ENCODE assay signal across 8 cellular contexts in genomic region chr12:26126340-26127284, GRCh38. TPM values are rescaled to one million over a fixed set of nuclear protein-coding genes. Genes with fewer than 3 reads are reported as not detected.
A peak's percentile ranks its signal among the peaks of the same experiment; 100 is the strongest.
DNase-seq lines count a peak whose midpoint lies in the region; ATAC-seq and TF ChIP-seq lines count a peak whose summit lies in the region.

No MANE protein-coding gene starts in this region.

- H3K9me3 Mint-ChIP-seq in activated naive CD4-positive, alpha-beta T cell treated with anti-CD3 and anti-CD28 coated beads, Interleukin-2, amount 50 U/mL, for 72 hours: no peaks in the 10 kb centered on the region
- no peaks in the 10 kb centered on the region for H3K9me3 Mint-ChIP-seq in nephron progenitor cell

- peak overlapping the region; percentile 90 for H3K4me3 Mint-ChIP-seq in nephron progenitor cell

- intact Hi-C loops in aorta (cut with DNase I): loop anchor here in 1 of 2 donors (5.0 to 10.0 kb wide), 2 partner anchors 161 to 298 kb away; no protein-coding TSS in a partner anchor

- peaks cover 0 to 13% of the 10 kb centered on the region in 2 donors for H3K36me3 Mint-ChIP-seq in activated naive CD4-positive, alpha-beta T cell treated with anti-CD3 and anti-CD28 coated beads, Interleukin-2, amount 50 U/mL, for 72 hours
- H3K36me3 Mint-ChIP-seq in nephron progenitor cell (ENCODE audit: low read depth): no peaks in the 10 kb centered on the region

- TF ChIP-seq CTCF in AG09309 (IDR thresholded peaks at IDR 0.05; ENCODE audit: control insufficient read depth, insufficient read depth, low read depth, low read length, missing control alignments) (no peak), nephron progenitor cell (IDR thresholded peaks at IDR 0.05) (no peak)

- H3K36me3 ChIP-seq in aorta (ENCODE audit: control insufficient read depth in 1 of 2, insufficient read depth in 2 of 2, low read length in 1 of 2): no peaks in the 10 kb centered on the region

- H3K4me3 ChIP-seq in AG09309 (ENCODE audit: control insufficient read depth, low read depth, low read length) (peak overlapping the region; percentile 77), aorta (ENCODE audit: low read length in 2 of 2) (peak overlapping the region; percentile 86 to 96)

- no peaks in the 10 kb centered on the region for H3K4me1 ChIP-seq in aorta (ENCODE audit: control insufficient read depth in 1 of 2, insufficient read depth in 2 of 2, low read length in 2 of 2)

- H3K9me3 ChIP-seq in aorta (ENCODE audit: control insufficient read depth, low read length): no peaks in the 10 kb centered on the region

- H3K27ac Mint-ChIP-seq in activated naive CD4-positive, alpha-beta T cell treated with anti-CD3 and anti-CD28 coated beads, Interleukin-2, amount 50 U/mL, for 72 hours: no peak overlapping the region
- H3K27ac Mint-ChIP-seq in nephron progenitor cell: no peak overlapping the region

- H3K27me3 Mint-ChIP-seq in nephron progenitor cell (ENCODE audit: low read depth, poor library complexity): peaks cover 94% of the 10 kb centered on the region

- H3K4me1 Mint-ChIP-seq in nephron progenitor cell: peaks cover 44% of the 10 kb centered on the region

- peak; percentile 48 for ATAC-seq in GM18502 (IDR thresholded peaks at IDR 0.05; ENCODE audit: poor library complexity, unreplicated experiment)
- ATAC-seq in HG03095 (IDR thresholded peaks at IDR 0.05; ENCODE audit: unreplicated experiment): peak; percentile 47
- peak; percentile 28 to 60 for ATAC-seq in activated naive CD4-positive, alpha-beta T cell treated with anti-CD3 and anti-CD28 coated beads, Interleukin-2, amount 50 U/mL, for 72 hours
- ATAC-seq in aorta (ENCODE audit: low FRiP score): peak; percentile 89

- 6 to 7% methylated on average over 53 to 60 of the region's 60 CpGs for WGBS in aorta, 2 donors

- H3K27ac ChIP-seq in aorta (ENCODE audit: low read depth in 1 of 2, low read length in 2 of 2): peak overlapping the region; percentile 91 to 92

- H3K27me3 ChIP-seq in aorta (ENCODE audit: control insufficient read depth in 1 of 2, insufficient read depth in 2 of 2, low read length in 1 of 2): no peaks in the 10 kb centered on the region

- DNase-seq in AG09309 (ENCODE audit: low read depth): no peak
- peak; percentile 68 for DNase-seq in NCI-H69 (lab: John Stamatoyannopoulos, UW)
- DNase-seq in activated naive CD4-positive, alpha-beta T cell treated with anti-CD3 and anti-CD28 coated beads, Interleukin-2, amount 50 U/mL, for 72 hours (ENCODE audit: low spot score in 2 of 2): peak in 1 of 2 donors; percentile 54
- DNase-seq in globus pallidus (ENCODE audit: low spot score): peak; percentile 91
- DNase-seq in nephron progenitor cell: peak; percentile 84
- peak; percentile 94 to 95 for DNase-seq in aorta

RNA-seq across cellular contexts. Expression of gene BHLHE41, which starts 1.8 kb away (rescaled TPM):
- total RNA-seq in activated naive CD4-positive, alpha-beta T cell treated with anti-CD3 and anti-CD28 coated beads, Interleukin-2, amount 50 U/mL, for 72 hours: not detected
- total RNA-seq in aorta: 10 to 100 TPM; 12.0 to 49.9 TPM
- 1 to 10 TPM; 4.3 to 6.3 TPM for polyA plus RNA-seq in aorta

Comparison
In these comparisons a context has a peak if more than half of its experiments do, and no peak if none do; other contexts are left out.
1. RNA of gene BHLHE41, which starts 1.8 kb away (total RNA-seq): 12.0 to 49.9 TPM in aorta; not detected in activated naive CD4-positive, alpha-beta T cell treated with anti-CD3 and anti-CD28 coated beads, Interleukin-2, amount 50 U/mL, for 72 hours; every median in the first group is over 10 times any median in the second.
2. Peak in every context shown above with its lines, with median percentiles within 50 percentile points of each other: ATAC-seq.